ENCODE assay signal across 19 cellular contexts in the genomic region with DNA sequence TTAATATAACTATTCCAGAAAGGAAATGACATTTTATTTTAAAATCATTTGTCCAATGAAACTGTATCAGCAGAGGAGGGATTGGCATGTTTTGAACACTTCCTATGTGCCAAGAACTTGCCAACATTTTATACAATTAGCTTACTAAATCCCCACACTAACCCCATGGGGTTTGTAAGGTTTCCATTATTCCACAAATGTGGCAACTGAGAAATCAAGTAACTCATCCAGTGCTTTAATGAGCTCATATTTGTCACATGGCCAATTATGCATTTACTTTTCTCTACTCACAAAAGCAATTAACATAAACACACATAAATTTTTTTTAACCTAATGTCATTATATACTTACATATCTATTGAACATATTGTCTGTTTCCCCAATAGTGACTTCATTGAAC.
"Had no signal": no experiment of that assay in that cellular context is flagged by ENCODE, and none has a peak within 500 bp of the region (broad histone marks: within the 10 kb centered on the region; RNA-seq: fewer than 3 reads in every experiment).

No MANE protein-coding gene starts in this region.

- H3K36me3 ChIP-seq: brain microvascular endothelial cell, pancreas had no signal

- DNase-seq: activated B cell treated with CpG ODN at 0.5 μM for 24 hours; activated CD4-positive, alpha-beta T cell treated with anti-CD3 and anti-CD28 coated beads for 48 hours; activated CD8-positive, alpha-beta memory T cell treated with anti-CD3 and anti-CD28 coated beads, Interleukin-2, amount 50 U/mL, for 48 hours; activated CD8-positive, alpha-beta T cell treated with anti-CD3 and anti-CD28 coated beads, Interleukin-2, amount 10 ng/mL, durations not matched to agents 7 days and 5 days; activated gamma-delta T cell; activated naive CD8-positive, alpha-beta T cell treated with anti-CD3 and anti-CD28 coated beads, Interleukin-2, amount 10 ng/mL, durations not matched to agents 7 days and 5 days; activated T-cell treated with anti-CD3 and anti-CD28 coated beads, Interleukin-2, amount 50 U/mL, for 72 hours; brain microvascular endothelial cell; hippocampal formation; kidney; left lung; mammary epithelial cell; mucosa of descending colon; naive thymus-derived CD4-positive, alpha-beta T cell; pancreas; spleen; stimulated activated naive CD8-positive, alpha-beta T cell treated with anti-CD3 and anti-CD28 coated beads, Interleukin-15, amount 100 ng/mL, for 72 hours; upper lobe of right lung had no signal

- H3K4me3 ChIP-seq: left lung, mucosa of descending colon, pancreas, spleen, upper lobe of right lung had no signal

- H3K27me3 ChIP-seq: brain microvascular endothelial cell, left lung, pancreas, spleen, upper lobe of right lung had no signal

- H3K9me3 ChIP-seq: left lung, mucosa of descending colon, pancreas, spleen, upper lobe of right lung had no signal

- H3K27ac ChIP-seq: brain microvascular endothelial cell, epithelial cell of prostate, left lung, pancreas, spleen, upper lobe of right lung had no signal

- H3K4me1 ChIP-seq: left lung, spleen, upper lobe of right lung had no signal
